ENCODE assay signal across 21 cellular contexts in genomic region chr18:14933049-14933851, GRCh38.
A peak's percentile ranks its signal among the peaks of the same experiment; 100 is the strongest.
DNase-seq lines count a peak whose midpoint lies in the region; ATAC-seq and TF ChIP-seq lines count a peak whose summit lies in the region.
"Had no signal": no experiment of that assay in that cellular context is flagged by ENCODE, and none has a peak within 500 bp of the region (broad histone marks: within the 10 kb centered on the region; RNA-seq: fewer than 3 reads in every experiment).

No MANE protein-coding gene starts in this region.

- no peak overlapping the region for H3K27ac ChIP-seq in coronary artery
- H3K27ac ChIP-seq in osteoblast (ENCODE audit: low read depth, low read length): no peak overlapping the region
- no peak overlapping the region for H3K27ac ChIP-seq in vagina
- no peak overlapping the region for H3K27ac ChIP-seq in prostate gland
- H3K27ac ChIP-seq: SJCRH30 had no signal

- TF ChIP-seq POLR2A in vagina (IDR thresholded peaks at IDR 0.05) (no peak), prostate gland (IDR thresholded peaks at IDR 0.05) (no peak)

- intact Hi-C loops in vagina (cut with DNase I) (no loop called here), prostate gland (cut with DNase I) (no loop called here)

- H3K9me3 ChIP-seq in osteoblast (ENCODE audit: low read depth, low read length) (no peaks in the 10 kb centered on the region), vagina (no peaks in the 10 kb centered on the region), prostate gland (no peaks in the 10 kb centered on the region)
- H3K9me3 ChIP-seq: SJCRH30 had no signal

- H2AFZ ChIP-seq in osteoblast (ENCODE audit: low read length): no peak overlapping the region

- no peaks in the 10 kb centered on the region for H3K9me3 Mint-ChIP-seq in activated T-cell treated with anti-CD3 and anti-CD28 coated beads, Interleukin-2, amount 50 U/mL, for 4 hours

- no peaks in the 10 kb centered on the region for H3K27me3 ChIP-seq in osteoblast (ENCODE audit: insufficient read depth, low read length)
- H3K27me3 ChIP-seq in vagina: no peaks in the 10 kb centered on the region
- H3K27me3 ChIP-seq in prostate gland (replicated peaks; ENCODE audit: insufficient read depth): no peaks in the 10 kb centered on the region
- H3K27me3 ChIP-seq: SJCRH30 had no signal

- H3K27me3 Mint-ChIP-seq in activated T-cell treated with anti-CD3 and anti-CD28 coated beads, Interleukin-2, amount 50 U/mL, for 4 hours (ENCODE audit: low read depth): peaks cover 2% of the 10 kb centered on the region

- TF ChIP-seq CTCF in coronary artery (IDR thresholded peaks at IDR 0.05) (no peak), osteoblast (IDR thresholded peaks at IDR 0.05; ENCODE audit: extremely low read depth, low read depth, low read length) (no peak), vagina (IDR thresholded peaks at IDR 0.05) (no peak), prostate gland (IDR thresholded peaks at IDR 0.05) (no peak)

- no peak overlapping the region for H3K4me2 ChIP-seq in osteoblast (ENCODE audit: insufficient read depth, low read length)

- WGBS in prostate gland: 76% methylated on average over 12 of the region's 12 CpGs

- H3K79me2 ChIP-seq in osteoblast (ENCODE audit: insufficient read depth, low read length): no peaks in the 10 kb centered on the region

- H3K36me3 ChIP-seq in osteoblast (ENCODE audit: insufficient read depth, low read length) (no peaks in the 10 kb centered on the region), vagina (no peaks in the 10 kb centered on the region), prostate gland (no peaks in the 10 kb centered on the region)
- H3K36me3 ChIP-seq: SJCRH30 had no signal

- no peak overlapping the region for H3K4me3 Mint-ChIP-seq in activated T-cell treated with anti-CD3 and anti-CD28 coated beads, Interleukin-2, amount 50 U/mL, for 4 hours

- H3K4me1 Mint-ChIP-seq in activated T-cell treated with anti-CD3 and anti-CD28 coated beads, Interleukin-2, amount 50 U/mL, for 4 hours (ENCODE audit: low read depth): no peaks in the 10 kb centered on the region

- no peak for ATAC-seq in activated T-cell treated with anti-CD3 and anti-CD28 coated beads, Interleukin-2, amount 50 U/mL, for 4 hours

- H3K36me3 Mint-ChIP-seq in activated T-cell treated with anti-CD3 and anti-CD28 coated beads, Interleukin-2, amount 50 U/mL, for 4 hours (ENCODE audit: insufficient read depth): no peaks in the 10 kb centered on the region

- no peaks in the 10 kb centered on the region for H4K20me1 ChIP-seq in osteoblast (ENCODE audit: insufficient read depth, low read length)

- peak; percentile 26 for DNase-seq in activated CD8-positive, alpha-beta memory T cell treated with anti-CD3 and anti-CD28 coated beads, Interleukin-2, amount 50 U/mL, for 48 hours
- no peak for DNase-seq in activated CD8-positive, alpha-beta memory T cell treated with anti-CD3 and anti-CD28 coated beads, Interleukin-2, amount 50 U/mL, for 4 hours
- DNase-seq in coronary artery (ENCODE audit: low spot score) (peak; percentile 17), osteoblast (ENCODE audit: insufficient read length, low spot score, missing footprints) (peak; percentile 35), vagina (ENCODE audit: extremely low spot score in 2 of 2) (peak; percentile 65 to 90), prostate gland (ENCODE audit: low spot score) (no peak)
- DNase-seq in activated T-cell treated with anti-CD3 and anti-CD28 coated beads, Interleukin-2, amount 50 U/mL, for 4 hours: no peak
- DNase-seq in stimulated activated CD4-positive, alpha-beta T cell treated with anti-CD3 and anti-CD28 coated beads, Interleukin-4, amount 100 ng/mL, for 4 hours: no peak
- DNase-seq: 8988T, Calu3, DMS79 treated with DMSO at 0.1 percent for 48 hours, GF-D8, Kasumi-1, MV-4-11, NCI-H1105, NCI-H1436 treated with DMSO at 0.1 percent for 48 hours, NCI-H1930, NCI-H2107, NCI-H524, NCI-H748 treated with DMSO at 0.1 percent for 48 hours, SJCRH30 had no signal

- H3K4me3 ChIP-seq in coronary artery (no peak overlapping the region), osteoblast (ENCODE audit: insufficient read depth, low read length) (no peak overlapping the region), vagina (no peak overlapping the region), prostate gland (no peak overlapping the region)
- H3K4me3 ChIP-seq: SJCRH30 had no signal

- H3K4me1 ChIP-seq in osteoblast (ENCODE audit: insufficient read depth, low read length) (no peaks in the 10 kb centered on the region), vagina (no peaks in the 10 kb centered on the region), prostate gland (replicated peaks) (peaks cover 5% of the 10 kb centered on the region)
- H3K4me1 ChIP-seq: SJCRH30 had no signal

Comparison
In these comparisons a context has a peak if more than half of its experiments do, and no peak if none do; other contexts are left out.
1. DNase-seq: peak in activated CD8-positive, alpha-beta memory T cell treated with anti-CD3 and anti-CD28 coated beads, Interleukin-2, amount 50 U/mL, for 48 hours (single experiment), coronary artery (single experiment), osteoblast (single experiment) and vagina (2 of 2); none in activated CD8-positive, alpha-beta memory T cell treated with anti-CD3 and anti-CD28 coated beads, Interleukin-2, amount 50 U/mL, for 4 hours (single experiment), activated T-cell treated with anti-CD3 and anti-CD28 coated beads, Interleukin-2, amount 50 U/mL, for 4 hours (single experiment), prostate gland (single experiment) and stimulated activated CD4-positive, alpha-beta T cell treated with anti-CD3 and anti-CD28 coated beads, Interleukin-4, amount 100 ng/mL, for 4 hours (0 of 2).